Comparison of ENCODE assay signal across 10 cellular contexts in the genomic region with DNA sequence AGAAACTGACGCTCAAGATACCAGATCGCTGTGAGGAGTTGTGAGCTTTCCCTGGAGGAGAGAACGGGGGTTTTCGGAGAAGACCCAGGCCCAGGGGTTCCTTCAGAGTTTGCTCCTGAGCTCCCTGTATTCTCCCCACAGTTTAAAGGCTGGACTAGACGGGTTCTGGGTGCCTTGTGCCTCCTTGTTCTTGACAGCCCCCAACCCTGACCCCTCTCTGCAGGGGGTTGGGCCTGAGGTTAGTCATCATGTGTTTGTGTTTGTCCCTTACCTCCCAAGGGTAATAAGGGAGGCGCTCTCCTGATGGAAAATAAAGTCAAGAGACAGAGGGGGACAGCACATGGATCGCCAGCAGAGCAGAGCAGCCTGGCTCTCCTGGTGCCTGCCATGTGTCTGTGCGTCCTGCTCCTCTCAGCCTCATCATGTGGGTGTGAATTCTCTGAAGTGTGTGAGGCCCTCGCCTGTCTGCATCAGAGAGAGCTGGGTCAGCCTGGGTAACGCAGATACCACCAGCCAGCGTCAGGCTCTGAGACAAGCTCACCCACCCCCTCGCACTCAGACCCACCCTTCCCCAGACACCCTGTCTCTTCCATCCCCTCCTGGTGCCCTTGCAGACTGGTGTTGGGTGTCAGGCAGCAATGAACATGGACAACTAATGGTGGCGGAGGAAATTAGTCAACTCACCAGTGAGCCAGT. TPM values are rescaled to one million over a fixed set of nuclear protein-coding genes. Genes with fewer than 3 reads are reported as not detected.
DNase-seq lines count a peak whose midpoint lies in the region; ATAC-seq and TF ChIP-seq lines count a peak whose summit lies in the region.
"Had no signal": no experiment of that assay in that cellular context is flagged by ENCODE, and none has a peak within 500 bp of the region (broad histone marks: within the 10 kb centered on the region; RNA-seq: fewer than 3 reads in every experiment).

No MANE protein-coding gene starts in this region.

- H3K4me1 ChIP-seq in duodenal mucosa (ENCODE audit: control insufficient read depth in 1 of 2, insufficient read depth in 2 of 2, low read length in 2 of 2) (peaks cover 22 to 33% of the 10 kb centered on the region in 2 donors), upper lobe of right lung (peaks cover 30% of the 10 kb centered on the region)

- no peak overlapping the region for H3K4me3 Mint-ChIP-seq in T-helper 2 cell treated with Interferon-gamma antibody and Interleukin-4, amounts not matched to agents 5 μg/mL and 100 μg/mL, for 36 hours
- H3K4me3 Mint-ChIP-seq in natural killer cell = peak overlapping the region; percentile 78
- H3K4me3 Mint-ChIP-seq: activated T-cell treated with anti-CD3 and anti-CD28 coated beads, Interleukin-2, amount 50 U/mL, for 4 hours had no signal

- H3K4me3 ChIP-seq in duodenal mucosa (ENCODE audit: low read depth in 1 of 2, low read length in 2 of 2) = no peak overlapping the region
- H3K4me3 ChIP-seq in upper lobe of right lung = no peak overlapping the region

- no peaks in the 10 kb centered on the region for H3K27me3 Mint-ChIP-seq in T-helper 2 cell treated with Interferon-gamma antibody and Interleukin-4, amounts not matched to agents 5 μg/mL and 100 μg/mL, for 36 hours (ENCODE audit: low read depth)
- no peaks in the 10 kb centered on the region for H3K27me3 Mint-ChIP-seq in natural killer cell (ENCODE audit: low read depth in 2 of 2)

- H3K9ac ChIP-seq in duodenal mucosa (ENCODE audit: low read depth in 1 of 2, low read length in 2 of 2) = peak overlapping the region in 1 of 2 donors; percentile 71

- H3K27me3 ChIP-seq in duodenal mucosa (ENCODE audit: control insufficient read depth in 1 of 2, insufficient read depth in 2 of 2, low read length in 2 of 2) (no peaks in the 10 kb centered on the region), upper lobe of right lung (no peaks in the 10 kb centered on the region)

- ATAC-seq in natural killer cell (peak; percentile 86 to 94 (median 89)), upper lobe of right lung (no peak)
- ATAC-seq: activated T-cell treated with anti-CD3 and anti-CD28 coated beads, Interleukin-2, amount 50 U/mL, for 4 hours had no signal

- no peak for TF ChIP-seq CTCF in natural killer cell (IDR thresholded peaks at IDR 0.05)
- TF ChIP-seq CTCF in upper lobe of right lung (IDR thresholded peaks at IDR 0.05) = no peak
- no peak for TF ChIP-seq CTCF in GM10266 (IDR thresholded peaks at IDR 0.05; ENCODE audit: control insufficient read depth, insufficient read depth, low read depth, missing control alignments)

- H3K27ac Mint-ChIP-seq in T-helper 2 cell treated with Interferon-gamma antibody and Interleukin-4, amounts not matched to agents 5 μg/mL and 100 μg/mL, for 36 hours = peak overlapping the region; percentile 31
- peak overlapping the region; percentile 90 to 94 for H3K27ac Mint-ChIP-seq in natural killer cell

- H3K9me3 Mint-ChIP-seq in T-helper 2 cell treated with Interferon-gamma antibody and Interleukin-4, amounts not matched to agents 5 μg/mL and 100 μg/mL, for 36 hours = no peaks in the 10 kb centered on the region
- H3K9me3 Mint-ChIP-seq in natural killer cell = no peaks in the 10 kb centered on the region
- H3K9me3 Mint-ChIP-seq: activated T-cell treated with anti-CD3 and anti-CD28 coated beads, Interleukin-2, amount 50 U/mL, for 4 hours had no signal

- H3K36me3 ChIP-seq in duodenal mucosa (ENCODE audit: control insufficient read depth in 1 of 2, insufficient read depth in 2 of 2, low read length in 2 of 2) = no peaks in the 10 kb centered on the region
- no peaks in the 10 kb centered on the region for H3K36me3 ChIP-seq in upper lobe of right lung

- H3K9me3 ChIP-seq in duodenal mucosa (ENCODE audit: control insufficient read depth in 1 of 2, low read length in 2 of 2) (no peaks in the 10 kb centered on the region), upper lobe of right lung (no peaks in the 10 kb centered on the region)

- DNase-seq in T-helper 2 cell treated with Interferon-gamma antibody and Interleukin-4, amounts not matched to agents 5 μg/mL and 100 μg/mL, for 36 hours (ENCODE audit: low spot score) = no peak
- DNase-seq in T-helper 2 cell (no peak), natural killer cell (peak; percentile 52), upper lobe of right lung (no peak), GM10266 (ENCODE audit: extremely low spot score) (no peak), 8988T (no peak)
- DNase-seq in activated CD4-positive, alpha-beta T cell treated with anti-CD3 and anti-CD28 coated beads, Interleukin-2, amount 50 U/mL, for 4 hours = no peak
- DNase-seq: activated T-cell treated with anti-CD3 and anti-CD28 coated beads, Interleukin-2, amount 50 U/mL, for 4 hours; NCI-H510A had no signal

- H3K4me1 Mint-ChIP-seq in T-helper 2 cell treated with Interferon-gamma antibody and Interleukin-4, amounts not matched to agents 5 μg/mL and 100 μg/mL, for 36 hours (ENCODE audit: low read depth) = peaks cover 21% of the 10 kb centered on the region
- H3K4me1 Mint-ChIP-seq in natural killer cell = peaks cover 23 to 43% of the 10 kb centered on the region in 2 donors

- no peaks in the 10 kb centered on the region for H3K36me3 Mint-ChIP-seq in T-helper 2 cell treated with Interferon-gamma antibody and Interleukin-4, amounts not matched to agents 5 μg/mL and 100 μg/mL, for 36 hours (ENCODE audit: low read depth)
- H3K36me3 Mint-ChIP-seq in natural killer cell = no peaks in the 10 kb centered on the region

- intact Hi-C loops in natural killer cell (cut with micrococcal nuclease) = no loop called here
- intact Hi-C loops in upper lobe of right lung (cut with DNase I) = no loop called here

- H3K27ac ChIP-seq in duodenal mucosa (ENCODE audit: low read depth, low read length) (peak overlapping the region; percentile 63), upper lobe of right lung (peak overlapping the region; percentile 85)

RNA-seq across cellular contexts. Expression of a gene that starts 8.8 kb away (rescaled TPM):
- 1 to 10 TPM; 4.1 to 5.3 (median 4.5) TPM for total RNA-seq in natural killer cell
- total RNA-seq in upper lobe of right lung = 5.7 TPM

RNA-seq across cellular contexts. Expression of a gene that starts 22.2 kb away (rescaled TPM):
- total RNA-seq in natural killer cell (10 to 100 TPM; 64.9 to 80.7 (median 79.8) TPM), upper lobe of right lung (36.1 TPM)

RNA-seq across cellular contexts. Expression of a gene that starts 34.9 kb away (rescaled TPM):
- 10 to 100 TPM; 12.0 to 15.9 (median 14.2) TPM for total RNA-seq in natural killer cell
- total RNA-seq in upper lobe of right lung = 16.3 TPM

RNA-seq across cellular contexts. Expression of a gene that starts 38.1 kb away (rescaled TPM):
- total RNA-seq in natural killer cell = 1 to 10 TPM; 2.5 to 2.9 (median 2.5) TPM
- total RNA-seq in upper lobe of right lung = 37.0 TPM

RNA-seq across cellular contexts. Expression of a gene that starts 51.3 kb away (rescaled TPM):
- 100 to 1,000 TPM; 741 to 836 (median 752) TPM for total RNA-seq in natural killer cell
- 62.3 TPM for total RNA-seq in upper lobe of right lung
